ENCODE assay signal across 8 cellular contexts in genomic region chr5:119071573-119071874, GRCh38. TPM values are rescaled to one million over a fixed set of nuclear protein-coding genes. Genes with fewer than 3 reads are reported as not detected.
DNase-seq lines count a peak whose midpoint lies in the region; ATAC-seq and TF ChIP-seq lines count a peak whose summit lies in the region.

No MANE protein-coding gene starts in this region.

- no peaks in the 10 kb centered on the region for H3K27me3 Mint-ChIP-seq in activated CD4-positive, alpha-beta T cell treated with anti-CD3 and anti-CD28 coated beads, Interleukin-2, amount 10 ng/mL, durations not matched to agents 7 days and 5 days

- H3K4me1 Mint-ChIP-seq in activated CD4-positive, alpha-beta T cell treated with anti-CD3 and anti-CD28 coated beads, Interleukin-2, amount 10 ng/mL, durations not matched to agents 7 days and 5 days, result peaks cover 46% of the 10 kb centered on the region

- TF ChIP-seq CTCF in astrocyte of the spinal cord (IDR thresholded peaks at IDR 0.05; ENCODE audit: low read depth, low read length) (no peak), liver (IDR thresholded peaks at IDR 0.05; ENCODE audit: low read depth, low read length, missing input control) (no peak), GM10266 (IDR thresholded peaks at IDR 0.05; ENCODE audit: control insufficient read depth, insufficient read depth, low read depth, missing control alignments) (no peak)

- CTCF ChIA-PET in activated CD4-positive, alpha-beta T cell treated with anti-CD3 and anti-CD28 coated beads, Interleukin-2, amount 10 ng/mL, durations not matched to agents 7 days and 5 days (lab: Charles Lee), result interaction anchor here (0.9 to 2.1 kb wide), 5 partner anchors 8 to 58 kb away, joined by 3 to 6 read pairs (median 5); no protein-coding TSS in a partner anchor

- H3K9ac ChIP-seq in liver (ENCODE audit: low read depth in 1 of 2, low read length in 2 of 2), result peak overlapping the region; percentile 71 to 93

- H3K27ac Mint-ChIP-seq in activated CD4-positive, alpha-beta T cell treated with anti-CD3 and anti-CD28 coated beads, Interleukin-2, amount 10 ng/mL, durations not matched to agents 7 days and 5 days, result peak overlapping the region; percentile 99

- no peak for DNase-seq in activated CD4-positive, alpha-beta T cell treated with anti-CD3 and anti-CD28 coated beads, Interleukin-2, amount 10 ng/mL, durations not matched to agents 7 days and 5 days
- DNase-seq in activated CD4-positive, alpha-beta T cell treated with anti-CD3 and anti-CD28 coated beads, Interleukin-2, amount 50 U/mL, for 1 hour, result no peak
- DNase-seq in astrocyte of the spinal cord (ENCODE audit: low read depth, low spot score) (no peak), NCI-H1417 treated with DMSO at 0.1 percent for 48 hours (lab: John Stamatoyannopoulos, UW) (no peak), GM10266 (ENCODE audit: extremely low spot score) (no peak)

- ATAC-seq in HG03159 (IDR thresholded peaks at IDR 0.05; ENCODE audit: unreplicated experiment), result peak; percentile 3

- under 1% methylated on average over 18 of the region's 18 CpGs for WGBS in liver
- whole genome bisulfite sequencing in thymus, result 1% methylated on average over 18 of the region's 18 CpGs

- H3K9me3 ChIP-seq in liver (ENCODE audit: control insufficient read depth in 4 of 4, low read length in 3 of 4), result no peaks in the 10 kb centered on the region
- no peaks in the 10 kb centered on the region for H3K9me3 ChIP-seq in thymus (ENCODE audit: control insufficient read depth)

- peak overlapping the region; percentile 90 for H3K4me3 ChIP-seq in astrocyte of the spinal cord (ENCODE audit: low read depth, low read length)
- peak overlapping the region; percentile 67 to 81 (median 80) for H3K4me3 ChIP-seq in liver (ENCODE audit: low read depth in 1 of 3, low read length in 3 of 3)
- peak overlapping the region; percentile 88 for H3K4me3 ChIP-seq in thymus (ENCODE audit: low read length)

- H3K9me3 Mint-ChIP-seq in activated CD4-positive, alpha-beta T cell treated with anti-CD3 and anti-CD28 coated beads, Interleukin-2, amount 10 ng/mL, durations not matched to agents 7 days and 5 days, result no peaks in the 10 kb centered on the region

- peaks cover 9% of the 10 kb centered on the region for H3K36me3 Mint-ChIP-seq in activated CD4-positive, alpha-beta T cell treated with anti-CD3 and anti-CD28 coated beads, Interleukin-2, amount 10 ng/mL, durations not matched to agents 7 days and 5 days (ENCODE audit: low read depth)

- in situ Hi-C loops in astrocyte of the spinal cord (cut with HindIII; ENCODE audit: low sequenced_read_pairs), result no loop called here

- H3K27ac ChIP-seq in liver (ENCODE audit: low read depth in 1 of 2, low read length in 2 of 2) (peak overlapping the region; percentile 98 to 99), thymus (ENCODE audit: low read depth) (peak overlapping the region; percentile 100)

- peaks cover 8 to 30% (median 17%) of the 10 kb centered on the region in 4 donors for H3K4me1 ChIP-seq in liver (ENCODE audit: control insufficient read depth in 4 of 4, insufficient read depth in 4 of 4, low read length in 3 of 4)
- peaks cover 11% of the 10 kb centered on the region for H3K4me1 ChIP-seq in thymus (ENCODE audit: control insufficient read depth, insufficient read depth, low read length)

- peak overlapping the region; percentile 100 for H3K4me3 Mint-ChIP-seq in activated CD4-positive, alpha-beta T cell treated with anti-CD3 and anti-CD28 coated beads, Interleukin-2, amount 10 ng/mL, durations not matched to agents 7 days and 5 days

- no peaks in the 10 kb centered on the region for H3K27me3 ChIP-seq in liver (ENCODE audit: control insufficient read depth in 4 of 4, insufficient read depth in 4 of 4, low read length in 3 of 4)
- H3K27me3 ChIP-seq in thymus (ENCODE audit: control insufficient read depth, insufficient read depth), result no peaks in the 10 kb centered on the region

- H3K36me3 ChIP-seq in liver (ENCODE audit: control insufficient read depth in 4 of 4, insufficient read depth in 3 of 4, low read depth in 1 of 4, low read length in 3 of 4) (no peaks in the 10 kb centered on the region), thymus (ENCODE audit: control insufficient read depth, insufficient read depth) (no peaks in the 10 kb centered on the region)

- POLR2A ChIA-PET in activated CD4-positive, alpha-beta T cell treated with anti-CD3 and anti-CD28 coated beads, Interleukin-2, amount 10 ng/mL, durations not matched to agents 7 days and 5 days (lab: Charles Lee), result no interaction called here

- TF ChIP-seq RAD21 in liver (IDR thresholded peaks at IDR 0.05), result no peak

TF ChIP-seq in liver, 16 proteins besides CTCF, POLR2A, EP300 and RAD21:
- TF ChIP-seq TAF1 (conservative IDR thresholded peaks at IDR 0.05) (no peak), EGR1 (IDR thresholded peaks at IDR 0.05; ENCODE audit: low read depth in 2 of 2) (no peak), HNF4G (IDR thresholded peaks at IDR 0.05) (no peak), RXRA (IDR thresholded peaks at IDR 0.05) (no peak), NR2F2 (IDR thresholded peaks at IDR 0.05) (no peak), ATF3 (IDR thresholded peaks at IDR 0.05) (no peak)

RNA-seq across cellular contexts. Expression of gene DMXL1, which starts 0.6 kb away (rescaled TPM):
- 10 to 100 TPM; 28.4 to 29.3 TPM for total RNA-seq in activated CD4-positive, alpha-beta T cell treated with anti-CD3 and anti-CD28 coated beads, Interleukin-2, amount 10 ng/mL, durations not matched to agents 7 days and 5 days
- 10 to 100 TPM; 36.7 to 38.1 TPM for total RNA-seq in liver
- polyA plus RNA-seq in liver (10 to 100 TPM in 1 of 2 donors, 1 to 10 TPM in 1; 4.3 to 13.5 TPM), thymus (24.6 TPM)
